ENCODE assay signal across 23 cellular contexts in genomic region chr1:221089273-221089672, GRCh38.
DNase-seq lines count a peak whose midpoint lies in the region; ATAC-seq and TF ChIP-seq lines count a peak whose summit lies in the region.
"Had no signal": no experiment of that assay in that cellular context is flagged by ENCODE, and none has a peak within 500 bp of the region (broad histone marks: within the 10 kb centered on the region; RNA-seq: fewer than 3 reads in every experiment).

No MANE protein-coding gene starts in this region.

- H3K4ac ChIP-seq in mesenchymal stem cell (ENCODE audit: low read depth in 1 of 2, low read length in 2 of 2): no peak overlapping the region

- H3K4me1 Mint-ChIP-seq in activated T-cell treated with anti-CD3 and anti-CD28 coated beads, Interleukin-2, amount 50 U/mL, for 72 hours (ENCODE audit: low read depth): no peaks in the 10 kb centered on the region
- H3K4me1 Mint-ChIP-seq: brain had no signal

- H3K23ac ChIP-seq in mesenchymal stem cell (ENCODE audit: low read length in 2 of 2): no peak overlapping the region

- no peaks in the 10 kb centered on the region for H3K27me3 Mint-ChIP-seq in activated T-cell treated with anti-CD3 and anti-CD28 coated beads, Interleukin-2, amount 50 U/mL, for 72 hours (ENCODE audit: low read depth)
- H3K27me3 Mint-ChIP-seq: brain had no signal

- no peaks in the 10 kb centered on the region for H3K9me3 ChIP-seq in mesenchymal stem cell (ENCODE audit: control insufficient read depth, low read length)
- H3K9me3 ChIP-seq: Peyer's patch, right lobe of liver, vagina had no signal

- H3K14ac ChIP-seq in mesenchymal stem cell (ENCODE audit: low read length in 2 of 2): no peak overlapping the region

- ATAC-seq in GM18870 (IDR thresholded peaks at IDR 0.05; ENCODE audit: unreplicated experiment) (no peak), GM21619 (IDR thresholded peaks at IDR 0.05; ENCODE audit: unreplicated experiment) (no peak)
- ATAC-seq in activated T-cell treated with anti-CD3 and anti-CD28 coated beads, Interleukin-2, amount 50 U/mL, for 72 hours (replicated peaks in 1 of 2): no peak
- ATAC-seq: esophagus mucosa, GM12878, GM23338, K562, right lobe of liver had no signal

- H4K91ac ChIP-seq in mesenchymal stem cell (ENCODE audit: low read length): no peak overlapping the region

- H2AFZ ChIP-seq in mesenchymal stem cell (ENCODE audit: low read depth, low read length): no peak overlapping the region
- H2AFZ ChIP-seq: GM23338 had no signal

- H3K27ac Mint-ChIP-seq in activated T-cell treated with anti-CD3 and anti-CD28 coated beads, Interleukin-2, amount 50 U/mL, for 72 hours: no peak overlapping the region
- H3K27ac Mint-ChIP-seq: brain, GM23338 had no signal

- TF ChIP-seq CTCF in cardiac fibroblast (IDR thresholded peaks at IDR 0.05; ENCODE audit: low read depth, low read length): no peak

- H3K4me2 ChIP-seq in mesenchymal stem cell (ENCODE audit: low read length, poor library complexity, severe bottlenecking): no peak overlapping the region
- H3K4me2 ChIP-seq: GM23338 had no signal

- no peak overlapping the region for H3K4me3 Mint-ChIP-seq in activated T-cell treated with anti-CD3 and anti-CD28 coated beads, Interleukin-2, amount 50 U/mL, for 72 hours
- H3K4me3 Mint-ChIP-seq: brain, GM23338 had no signal

- peak overlapping the region; percentile 23 for H2BK15ac ChIP-seq in mesenchymal stem cell (ENCODE audit: low read depth, poor library complexity, severe bottlenecking)

- H2BK12ac ChIP-seq in mesenchymal stem cell (ENCODE audit: low read length in 2 of 2): no peak overlapping the region

- peak overlapping the region; percentile 31 for H3K9ac ChIP-seq in mesenchymal stem cell (ENCODE audit: low read length)

- peaks cover 0 to 2% of the 10 kb centered on the region in 2 donors for H3K36me3 Mint-ChIP-seq in activated T-cell treated with anti-CD3 and anti-CD28 coated beads, Interleukin-2, amount 50 U/mL, for 72 hours (ENCODE audit: insufficient read depth in 2 of 2)
- H3K36me3 Mint-ChIP-seq: brain had no signal

- H2BK120ac ChIP-seq in mesenchymal stem cell (ENCODE audit: low read depth, low read length): no peak overlapping the region

- peak overlapping the region in 1 of 2 experiments; percentile 78 for H3K18ac ChIP-seq in mesenchymal stem cell (ENCODE audit: low read depth in 1 of 2, low read length in 2 of 2)

- H4K8ac ChIP-seq in mesenchymal stem cell (ENCODE audit: low read length): no peak overlapping the region

- peak overlapping the region; percentile 95 for H3K27ac ChIP-seq in mesenchymal stem cell (ENCODE audit: low read length, poor library complexity, severe bottlenecking)
- H3K27ac ChIP-seq: Peyer's patch, right lobe of liver, vagina had no signal

- H3K27me3 ChIP-seq in mesenchymal stem cell (ENCODE audit: control insufficient read depth in 1 of 2, insufficient read depth in 1 of 2, low read length in 2 of 2): no peaks in the 10 kb centered on the region
- H3K27me3 ChIP-seq: Peyer's patch, right lobe of liver, vagina had no signal

- no peaks in the 10 kb centered on the region for H3K79me1 ChIP-seq in mesenchymal stem cell (replicated peaks; ENCODE audit: low read length, poor library complexity, severe bottlenecking)

- WGBS in mesenchymal stem cell: 51% methylated on average over 3 of the region's 3 CpGs

- H2AK5ac ChIP-seq in mesenchymal stem cell (ENCODE audit: low read length, severe bottlenecking): no peak overlapping the region

- H3K9me3 Mint-ChIP-seq in activated T-cell treated with anti-CD3 and anti-CD28 coated beads, Interleukin-2, amount 50 U/mL, for 72 hours: peaks cover 3% of the 10 kb centered on the region in 2 donors
- H3K9me3 Mint-ChIP-seq: GM23338 had no signal

- H3K36me3 ChIP-seq in mesenchymal stem cell (ENCODE audit: control insufficient read depth in 1 of 2, insufficient read depth in 2 of 2, low read depth in 1 of 2, low read length in 2 of 2): no peaks in the 10 kb centered on the region
- H3K36me3 ChIP-seq: Peyer's patch, right lobe of liver, vagina had no signal

- peak overlapping the region; percentile 81 for H2BK5ac ChIP-seq in mesenchymal stem cell (ENCODE audit: low read depth, low read length, poor library complexity, severe bottlenecking)

- DNase-seq in AG08395 (ENCODE audit: low spot score) (peak; percentile 50), LHCN-M2 (ENCODE audit: low read depth) (peak; percentile 32), cardiac fibroblast (ENCODE audit: low read depth in 2 of 2) (peak; percentile 29 to 68), mesenchymal stem cell (peak; percentile 19), NCI-H748 (lab: John Stamatoyannopoulos, UW; ENCODE audit: unreplicated experiment) (no peak)
- no peak for DNase-seq in activated T-cell treated with anti-CD3 and anti-CD28 coated beads, Interleukin-2, amount 50 U/mL, for 72 hours
- DNase-seq: activated naive CD4-positive, alpha-beta T cell treated with Interleukin-2 at 50 U/mL for 16 hours; kidney; midbrain; NCI-H1092 treated with DMSO at 0.1 percent for 48 hours; NCI-H2171 treated with DMSO at 0.1 percent for 48 hours; NCI-H774; Peyer's patch; right lobe of liver; stimulated activated CD4-positive, alpha-beta T cell treated with anti-CD3 and anti-CD28 coated beads, Interleukin-2, amount 100 ng/mL, for 24 hours had no signal

- peaks cover 4% of the 10 kb centered on the region for H3K4me1 ChIP-seq in mesenchymal stem cell (ENCODE audit: control insufficient read depth, insufficient read depth, low read depth, low read length)
- H3K4me1 ChIP-seq: Peyer's patch, right lobe of liver had no signal

- H3K4me3 ChIP-seq in cardiac fibroblast (replicated peaks in 1 of 2; ENCODE audit: low read depth in 2 of 2, low read length in 2 of 2) (no peak overlapping the region), mesenchymal stem cell (ENCODE audit: insufficient read depth in 1 of 2, low read depth in 1 of 2, low read length in 2 of 2) (no peak overlapping the region)
- H3K4me3 ChIP-seq: GM12878, GM23338, K562, Peyer's patch, right lobe of liver, vagina had no signal

Comparison
In these comparisons a context has a peak if more than half of its experiments do, and no peak if none do; other contexts are left out.
1. DNase-seq: peak in AG08395 (single experiment), LHCN-M2 (single experiment), cardiac fibroblast (2 of 2) and mesenchymal stem cell (single experiment); none in NCI-H748 (single experiment) and activated T-cell treated with anti-CD3 and anti-CD28 coated beads, Interleukin-2, amount 50 U/mL, for 72 hours (0 of 2).